Comparison of ENCODE assay signal across 13 cellular contexts in genomic region chr1:203534526-203534925, GRCh38. TPM values are rescaled to one million over a fixed set of nuclear protein-coding genes. Genes with fewer than 3 reads are reported as not detected.
DNase-seq lines count a peak whose midpoint lies in the region; ATAC-seq and TF ChIP-seq lines count a peak whose summit lies in the region.
"Had no signal": no experiment of that assay in that cellular context is flagged by ENCODE, and none has a peak within 500 bp of the region (broad histone marks: within the 10 kb centered on the region; RNA-seq: fewer than 3 reads in every experiment).

No MANE protein-coding gene starts in this region.

- intact Hi-C loops in prostate gland (cut with DNase I): no loop called here

- TF ChIP-seq CTCF in RWPE1 (conservative IDR thresholded peaks at IDR 0.05; ENCODE audit: low read depth) (no peak), fibroblast of the aortic adventitia (IDR thresholded peaks at IDR 0.05; ENCODE audit: insufficient read depth, low read length) (no peak), prostate gland (IDR thresholded peaks at IDR 0.05) (no peak)

- no peak for ATAC-seq in GM19397 (IDR thresholded peaks at IDR 0.05; ENCODE audit: unreplicated experiment)
- no peak for ATAC-seq in HG03342 (IDR thresholded peaks at IDR 0.05; ENCODE audit: unreplicated experiment)
- ATAC-seq: activated T-cell treated with anti-CD3 and anti-CD28 coated beads, Interleukin-2, amount 50 U/mL, for 4 hours had no signal

- DNase-seq in AG08395 (ENCODE audit: low spot score) (peak; percentile 94), RWPE1 (ENCODE audit: low spot score) (peak; percentile 86), fibroblast of the aortic adventitia (ENCODE audit: low read depth) (peak; percentile 99), prostate gland (ENCODE audit: low spot score) (peak; percentile 14), KBM-7 (no peak), NCI-H146 treated with DMSO at 0.1 percent for 48 hours (lab: John Stamatoyannopoulos, UW; ENCODE audit: unreplicated experiment) (no peak)
- DNase-seq: activated T-cell treated with anti-CD3 and anti-CD28 coated beads, Interleukin-2, amount 50 U/mL, for 4 hours; MV-4-11 had no signal

- H3K27ac ChIP-seq in RWPE1 (peak overlapping the region; percentile 89), prostate gland (no peak overlapping the region)
- H3K27ac ChIP-seq: C4-2B had no signal

- CTCF ChIA-PET in RWPE1 (lab: Yijun Ruan, JAX): no interaction called here

- H3K4me1 ChIP-seq in prostate gland (replicated peaks): no peaks in the 10 kb centered on the region

- TF ChIP-seq POLR2A in prostate gland (IDR thresholded peaks at IDR 0.05): no peak

- H3K36me3 ChIP-seq in prostate gland: no peaks in the 10 kb centered on the region

- POLR2A ChIA-PET in RWPE1 (lab: Yijun Ruan, JAX; ENCODE audit: low non-redundant PET): no interaction called here

- no peak overlapping the region for H3K4me3 ChIP-seq in fibroblast of the aortic adventitia (ENCODE audit: low read depth, low read length)
- H3K4me3 ChIP-seq in prostate gland: no peak overlapping the region

- H3K9me3 ChIP-seq in prostate gland: no peaks in the 10 kb centered on the region

- H3K27me3 ChIP-seq in prostate gland (replicated peaks; ENCODE audit: insufficient read depth): no peaks in the 10 kb centered on the region

- in situ Hi-C loops in KBM-7 (cut with MboI; ENCODE audit: low pct_unique_long_range_greater_than_20kb, low sequenced_read_pairs): no loop called here

- 33% methylated on average over 3 of the region's 3 CpGs for WGBS in prostate gland

RNA-seq across cellular contexts. Expression of gene OPTC, which starts 40.6 kb away (rescaled TPM):
- total RNA-seq in fibroblast of the aortic adventitia (ENCODE audit: low replicate concordance): not detected in 2 replicates
- total RNA-seq in prostate gland: not detected
- total RNA-seq: activated T-cell treated with anti-CD3 and anti-CD28 coated beads, Interleukin-2, amount 50 U/mL, for 4 hours; endothelial cell of umbilical vein; neural crest cell had no signal

RNA-seq across cellular contexts. Expression of gene PRELP, which starts 58.9 kb away (rescaled TPM):
- 1.4 and 3.7 TPM in 2 replicates for total RNA-seq in fibroblast of the aortic adventitia (ENCODE audit: low replicate concordance)
- total RNA-seq in prostate gland: 10 to 100 TPM; 17.9 to 43.2 TPM
- total RNA-seq: endothelial cell of umbilical vein had no signal

Comparison
In these comparisons a context has a peak if more than half of its experiments do, and no peak if none do; other contexts are left out.
1. DNase-seq: peak in AG08395 (single experiment), RWPE1 (single experiment), fibroblast of the aortic adventitia (single experiment) and prostate gland (single experiment); none in KBM-7 (single experiment) and NCI-H146 treated with DMSO at 0.1 percent for 48 hours (single experiment).